Comparison of ENCODE assay signal across 8 cellular contexts in genomic region chr15:68298882-68299381, GRCh38. TPM values are rescaled to one million over a fixed set of nuclear protein-coding genes. Genes with fewer than 3 reads are reported as not detected.
A peak's percentile ranks its signal among the peaks of the same experiment; 100 is the strongest.
DNase-seq lines count a peak whose midpoint lies in the region; ATAC-seq, FAIRE-seq and TF ChIP-seq lines count a peak whose summit lies in the region.

No MANE protein-coding gene starts in this region.

- intact Hi-C loops in GM12878 (cut with micrococcal nuclease; ENCODE audit: unreplicated experiment): loop anchor here (1.0 kb wide), 1 partner anchor 22 kb away; the partner anchor contains the start of gene FEM1B

- no peaks in the 10 kb centered on the region for H3K27me3 ChIP-seq in GM12878 (replicated peaks in 1 of 2; ENCODE audit: control insufficient read depth in 2 of 2, insufficient read depth in 2 of 2, low read length in 1 of 2)

- no peak for TF ChIP-seq RAD21 in GM12878 (IDR thresholded peaks at IDR 0.05; ENCODE audit: insufficient read depth, low read depth, low read length)

- peak overlapping the region; percentile 84 for H3K27ac ChIP-seq in GM12878 (ENCODE audit: control insufficient read depth, insufficient read depth)

- peaks cover 27% of the 10 kb centered on the region for H3K4me1 ChIP-seq in GM12878 (ENCODE audit: control insufficient read depth, insufficient read depth, low read length)

- SMC1A ChIA-PET in GM12878 (lab: Charles Lee; ENCODE audit: uncharacterized antibody, unreplicated experiment): interaction anchor here (0.9 to 4.3 kb wide), 7 partner anchors 10 to 74 kb away, joined by 3 to 20 read pairs (median 4); no protein-coding TSS in a partner anchor

- peak overlapping the region; percentile 77 to 95 (median 92) for H3K27ac Mint-ChIP-seq in naive thymus-derived CD8-positive, alpha-beta T cell

- peaks cover 0 to 7% of the 10 kb centered on the region in 2 experiments; a peak in 1 of 4 replicates for H3K36me3 ChIP-seq in GM12878 (ENCODE audit: control insufficient read depth in 2 of 2, insufficient read depth in 2 of 2, low read length in 1 of 2)

- peaks cover 13 to 47% (median 43%) of the 10 kb centered on the region in 4 donors for H3K4me1 Mint-ChIP-seq in naive thymus-derived CD8-positive, alpha-beta T cell

- in situ Hi-C loops in GM12878 (cut with MboI): no loop called here

- no peaks in the 10 kb centered on the region for H3K27me3 Mint-ChIP-seq in naive thymus-derived CD8-positive, alpha-beta T cell

- H3K9me3 ChIP-seq in GM12878 (replicated peaks; ENCODE audit: control insufficient read depth, insufficient read depth, low read length): no peaks in the 10 kb centered on the region

- CTCF ChIA-PET in GM12878 (lab: Yijun Ruan, JAX): interaction anchor here (1.1 to 4.1 kb wide), 5 partner anchors 8 to 240 kb away, joined by 5 to 30 read pairs (median 6); no protein-coding TSS in a partner anchor

- RAD21 ChIA-PET in GM12878 (lab: Charles Lee; ENCODE audit: unreplicated experiment): interaction anchor here (1.0 to 1.5 kb wide), 2 partner anchors 18 to 21 kb away, joined by 3 to 8 read pairs; partner anchors contain the start of gene FEM1B

- H3K36me3 Mint-ChIP-seq in naive thymus-derived CD8-positive, alpha-beta T cell: peaks cover 3 to 14% (median 5%) of the 10 kb centered on the region in 3 donors

- peak overlapping the region; percentile 90 for H2AFZ ChIP-seq in GM12878 (ENCODE audit: control insufficient read depth, low read depth, low read length)

- peak; percentile 93 for FAIRE-seq in GM12878 (lab: Jason Lieb, UNC)
- FAIRE-seq in urothelium cell line (lab: Jason Lieb, UNC): no peak

- peaks cover 1% of the 10 kb centered on the region for H3K79me2 ChIP-seq in GM12878 (ENCODE audit: control insufficient read depth, insufficient read depth, low read length)

- peak overlapping the region; percentile 39 for H3K9ac ChIP-seq in GM12878 (ENCODE audit: control insufficient read depth, insufficient read depth, low read length)

- POLR2A ChIA-PET in GM12878 (lab: Charles Lee): interaction anchor here (0.9 to 1.9 kb wide), 2 partner anchors 16 to 18 kb away, joined by 3 to 7 read pairs; no protein-coding TSS in a partner anchor
- POLR2A ChIA-PET in naive thymus-derived CD8-positive, alpha-beta T cell (lab: Charles Lee): interaction anchor here (5.7 kb wide), 1 partner anchor 21 kb away, joined by 27 read pairs; the partner anchor contains the start of gene FEM1B

- 1% methylated on average over 6 of the region's 6 CpGs for WGBS in GM12878 (ENCODE audit: insufficient coverage, insufficient replicate concordance, low lambda C conversion rate, missing lambda C conversion rate)

- H3K9me3 Mint-ChIP-seq in naive thymus-derived CD8-positive, alpha-beta T cell: no peaks in the 10 kb centered on the region

- DNase-seq in ELR (ENCODE audit: low read depth) (peak; percentile 21), GM12878 (ENCODE audit: low read depth, low spot score) (peak; percentile 77), T-helper 9 cell (no peak), activated gamma-delta T cell (lab: John Stamatoyannopoulos, UW) (no peak), urothelium cell line (ENCODE audit: low spot score) (no peak)
- DNase-seq in naive thymus-derived CD8-positive, alpha-beta T cell: peak in 5 of 10 donors; percentile 17 to 49 (median 35)

- peak overlapping the region; percentile 74 to 88 (median 83) for H3K4me3 Mint-ChIP-seq in naive thymus-derived CD8-positive, alpha-beta T cell

- peak overlapping the region; percentile 23; the same call in 1 of the 2 replicates for H3K4me3 ChIP-seq in GM12878

- TF ChIP-seq POLR2A in GM12878 (IDR thresholded peaks at IDR 0.05; ENCODE audit: low read depth, low read length): no peak; the same call in 1 of the 2 replicates

- TF ChIP-seq CTCF in GM12878 (IDR thresholded peaks at IDR 0.05 in 2 of 3, conservative IDR thresholded peaks at IDR 0.05 in 1 of 3; ENCODE audit: control insufficient read depth in 2 of 3, extremely low read depth in 1 of 3, insufficient read depth in 1 of 3, low read depth in 3 of 3, low read length in 3 of 3): no peak

- no TSS peak for BruUV-seq in GM12878 (replicated peaks; lab: Mats Ljungman, UMichigan)

- peak overlapping the region; percentile 78 for H3K4me2 ChIP-seq in GM12878 (ENCODE audit: control insufficient read depth, insufficient read depth)

- peak; percentile 70 for ATAC-seq in GM19467 (IDR thresholded peaks at IDR 0.05; ENCODE audit: unreplicated experiment)
- peak; percentile 64 for ATAC-seq in HG03558 (IDR thresholded peaks at IDR 0.05; ENCODE audit: extremely low read depth, unreplicated experiment)
- peak; percentile 96 for ATAC-seq in GM12878
- ATAC-seq in naive thymus-derived CD8-positive, alpha-beta T cell: peak; percentile 84 to 86

- 0 out of 4 replicates have a peak, but pooled peaks of 1 of the 2 experiments have one; percentile 21 for TF ChIP-seq EP300 in GM12878 (IDR thresholded peaks at IDR 0.05; ENCODE audit: borderline replicate concordance in 1 of 2, control insufficient read depth in 1 of 2, low read depth in 2 of 2, low read length in 2 of 2)

- H4K20me1 ChIP-seq in GM12878 (ENCODE audit: control insufficient read depth, insufficient read depth): no peaks in the 10 kb centered on the region

TF ChIP-seq in GM12878, 131 proteins besides CTCF, POLR2A, EP300 and RAD21 (continues in another document):
- TF ChIP-seq RB1 (IDR thresholded peaks at IDR 0.05; ENCODE audit: borderline replicate concordance): no peak
- no peak for TF ChIP-seq CHD1 (IDR thresholded peaks at IDR 0.05; ENCODE audit: low read depth, low read length)
- TF ChIP-seq STAT3 (IDR thresholded peaks at IDR 0.05; ENCODE audit: low read depth, low read length): no peak
- TF ChIP-seq MEF2A (IDR thresholded peaks at IDR 0.05; ENCODE audit: insufficient read depth, low read depth, low read length): peak; percentile 73
- TF ChIP-seq CEBPB (IDR thresholded peaks at IDR 0.05; ENCODE audit: borderline replicate concordance in 1 of 2, low read depth in 2 of 2, low read length in 2 of 2): no peak
- no peak for TF ChIP-seq HDGF (IDR thresholded peaks at IDR 0.05)
- peak; percentile 42; the same call in 1 of the 2 replicates for TF ChIP-seq MAX (IDR thresholded peaks at IDR 0.05; ENCODE audit: low read depth, low read length)
- TF ChIP-seq PBX3 (IDR thresholded peaks at IDR 0.05; ENCODE audit: insufficient replicate concordance, low read depth, low read length): no peak
- TF ChIP-seq NBN (IDR thresholded peaks at IDR 0.05): 0 out of 2 replicates have a peak, but pooled peaks have one; percentile 38
- TF ChIP-seq ATF7 (IDR thresholded peaks at IDR 0.05; ENCODE audit: low read depth): no peak
- TF ChIP-seq IKZF1 (conservative IDR thresholded peaks at IDR 0.05): no peak; the same call in 1 of the 2 replicates
- no peak for TF ChIP-seq SMAD1 (IDR thresholded peaks at IDR 0.05; ENCODE audit: low read depth, partially characterized antibody)
- no peak for TF ChIP-seq ETV6 (conservative IDR thresholded peaks at IDR 0.05 in 1 of 2, IDR thresholded peaks at IDR 0.05 in 1 of 2; ENCODE audit: borderline replicate concordance in 1 of 2, low read depth in 1 of 2)
- no peak for TF ChIP-seq SUZ12 (IDR thresholded peaks at IDR 0.05; ENCODE audit: unreplicated experiment)
- no peak for TF ChIP-seq USF1 (IDR thresholded peaks at IDR 0.05; ENCODE audit: borderline replicate concordance, extremely low read length, insufficient read depth, low read depth, low read length)
- no peak for TF ChIP-seq WRNIP1 (IDR thresholded peaks at IDR 0.05; ENCODE audit: borderline replicate concordance, low read depth, low read length)
- TF ChIP-seq FOXM1 (IDR thresholded peaks at IDR 0.05; ENCODE audit: low read depth, low read length): no peak; the same call in 1 of the 2 replicates

RNA-seq across cellular contexts. Expression of gene FEM1B, which starts 21.4 kb away (rescaled TPM):
- 45.1 and 48.9 TPM in 2 replicates for total RNA-seq in GM12878 (2013; cell fraction: nucleolus; rRNA removed)
- total RNA-seq in GM12878 (2014; rRNA removed): 27.0 and 29.0 TPM in 2 replicates
- total RNA-seq in GM12878 (2014; rRNA removed; fragmentation: Illumina TruSeq; extraction: Trizol): 29.0 and 31.4 TPM in 2 replicates
- 34.1 and 36.4 TPM in 2 replicates for total RNA-seq in GM12878 (2021)
- 7.7 TPM for polyA plus RNA-seq in GM12878 (2011; ENCODE audit: low read depth)
- polyA plus RNA-seq in GM12878 (2011; rRNA removed): 49.4 and 61.1 TPM in 2 replicates
- polyA plus RNA-seq in GM12878 (2011; cell fraction: cytosol; rRNA removed): 34.1 and 36.7 TPM in 2 replicates
- polyA plus RNA-seq in GM12878 (2011; cell fraction: nucleus; rRNA removed): 22.9 and 30.8 TPM in 2 replicates
- polyA plus RNA-seq in GM12878 (2012): 12.4 and 13.7 TPM in 2 replicates
- 20.2 and 24.7 TPM in 2 replicates for polyA plus RNA-seq in GM12878 (2014; fragmentation: Illumina TruSeq; extraction: Trizol)
- polyA plus RNA-seq in GM12878 (2014; fragmentation: Nextera tagmentation; extraction: Ambion mirVana): 1 to 10 TPM; 5.5 to 5.7 TPM
- 12.2 and 16.3 TPM in 2 replicates for polyA plus RNA-seq in GM12878 (2014; rRNA removed)
- polyA plus RNA-seq in GM12878 (2016; fragmentation: Nextera tagmentation; extraction: Ambion mirVana): 10 to 100 TPM; 14.4 to 14.6 TPM
- 171 and 274 TPM in 2 replicates for polyA minus RNA-seq in GM12878 (2011; rRNA and poly(A)+ RNA removed)
- polyA minus RNA-seq in GM12878 (2011; cell fraction: cytosol; rRNA and poly(A)+ RNA removed): 61.7 and 81.0 TPM in 2 replicates
- 28.7 and 36.5 TPM in 2 replicates for polyA minus RNA-seq in GM12878 (2011; cell fraction: nucleus; rRNA and poly(A)+ RNA removed)
- total RNA-seq in naive thymus-derived CD8-positive, alpha-beta T cell: 10 to 100 TPM; 61.1 to 66.5 TPM
- polyA plus RNA-seq in naive thymus-derived CD8-positive, alpha-beta T cell: 10 to 100 TPM; 13.4 to 15.7 (median 14.6) TPM

Comparison
In these comparisons a context has a peak if more than half of its experiments do, and no peak if none do; other contexts are left out.
1. DNase-seq: peak in ELR (single experiment) and GM12878 (single experiment); none in T-helper 9 cell (single experiment), activated gamma-delta T cell (single experiment) and urothelium cell line (single experiment).
2. Peak in every context shown above with its lines, with median percentiles within 50 percentile points of each other: ATAC-seq.